Comparison of ENCODE assay signal across 8 cellular contexts in the genomic region with DNA sequence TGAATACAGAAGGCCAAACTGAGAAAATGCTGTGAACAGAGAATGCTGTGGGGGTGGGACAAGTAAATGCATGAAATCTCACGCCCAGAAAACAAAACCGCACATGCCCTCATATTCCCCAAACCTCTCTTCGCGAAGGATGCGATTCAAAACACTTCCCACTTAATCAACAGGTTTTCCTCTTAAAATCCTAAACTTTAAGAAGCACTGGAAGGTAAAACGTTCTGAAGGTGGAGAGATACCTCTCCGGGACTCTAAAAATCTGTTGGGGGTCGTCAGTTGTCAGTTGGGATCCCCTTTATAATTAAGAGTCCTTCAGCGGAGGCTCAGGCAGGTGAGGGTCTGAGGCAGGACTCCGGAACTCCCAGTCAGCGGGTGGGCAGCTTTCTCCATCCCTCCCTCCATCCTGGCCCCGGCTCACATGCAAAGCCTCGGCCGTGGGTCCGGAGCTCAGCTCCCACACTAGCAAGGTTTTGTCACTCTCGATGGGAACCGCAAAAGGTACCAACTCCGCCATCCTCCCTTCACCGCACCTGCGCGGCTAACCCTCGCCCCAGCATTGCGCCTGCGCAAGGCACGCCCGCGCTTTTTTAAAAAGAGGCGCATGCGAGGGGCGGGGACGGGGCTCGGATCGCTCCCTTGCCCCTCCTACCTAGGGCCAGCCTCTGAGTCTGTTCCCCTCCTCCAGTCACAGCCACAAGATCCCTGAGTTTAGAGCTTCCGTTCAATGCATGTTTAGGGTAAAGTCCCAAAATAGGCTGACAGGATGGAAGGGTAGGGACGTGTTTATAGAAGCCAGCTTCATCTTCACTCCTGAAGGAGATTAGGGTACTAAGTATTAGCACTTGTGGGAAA. TPM values are rescaled to one million over a fixed set of nuclear protein-coding genes. Genes with fewer than 3 reads are reported as not detected.
A peak's percentile ranks its signal among the peaks of the same experiment; 100 is the strongest.
DNase-seq lines count a peak whose midpoint lies in the region; ATAC-seq and TF ChIP-seq lines count a peak whose summit lies in the region.

A gene with protein sequence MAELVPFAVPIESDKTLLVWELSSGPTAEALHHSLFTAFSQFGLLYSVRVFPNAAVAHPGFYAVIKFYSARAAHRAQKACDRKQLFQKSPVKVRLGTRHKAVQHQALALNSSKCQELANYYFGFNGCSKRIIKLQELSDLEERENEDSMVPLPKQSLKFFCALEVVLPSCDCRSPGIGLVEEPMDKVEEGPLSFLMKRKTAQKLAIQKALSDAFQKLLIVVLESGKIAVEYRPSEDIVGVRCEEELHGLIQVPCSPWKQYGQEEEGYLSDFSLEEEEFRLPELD (minus strand): TSS at position 563 of the 855 bp plus-strand sequence. CDS start 46 bp downstream, at position 517.

- H3K27me3 ChIP-seq in fibroblast of lung (ENCODE audit: control insufficient read depth, insufficient read depth, low read length) (no peaks in the 10 kb centered on the region), neural cell (ENCODE audit: insufficient read depth, low read depth, low read length) (no peaks in the 10 kb centered on the region)

- DNase-seq in AG09319 (ENCODE audit: extremely low read depth, low read depth) (peak; percentile 10), GM19240 (ENCODE audit: insufficient read length, low spot score) (peak; percentile 94), fibroblast of lung (ENCODE audit: low read depth in 2 of 2) (peak; percentile 45 to 49)
- peak; percentile 71 for DNase-seq in activated T-cell treated with anti-CD3 and anti-CD28 coated beads, Interleukin-2, amount 50 U/mL, for 4 hours

- H3F3A ChIP-seq in neural cell (ENCODE audit: insufficient read depth, low read length, poor library complexity, severe bottlenecking), result no peaks in the 10 kb centered on the region

- peak within 1 kb of the TSS; percentile 66 for H3K4me3 Mint-ChIP-seq in activated T-cell treated with anti-CD3 and anti-CD28 coated beads, Interleukin-2, amount 50 U/mL, for 4 hours
- H3K4me3 Mint-ChIP-seq in stimulated activated naive CD8-positive, alpha-beta T cell treated with anti-CD3 and anti-CD28 coated beads, Interleukin-15, Interleukin-2, amounts not matched to agents 100 ng/mL and 50 ng/mL, for 24 hours, result peak within 1 kb of the TSS; percentile 87

- TF ChIP-seq CTCF in AG09319 (IDR thresholded peaks at IDR 0.05; ENCODE audit: low read depth, low read length), result no peak
- TF ChIP-seq CTCF in fibroblast of lung (conservative IDR thresholded peaks at IDR 0.05 in 1 of 2, IDR thresholded peaks at IDR 0.05 in 1 of 2; ENCODE audit: low read depth in 1 of 2, low read length in 2 of 2), result no peak
- no peak for TF ChIP-seq CTCF in neural cell (IDR thresholded peaks at IDR 0.05; ENCODE audit: poor library complexity, severe bottlenecking)

- H3K79me2 ChIP-seq in fibroblast of lung (ENCODE audit: control insufficient read depth, insufficient read depth, low read length) (no peaks in the 10 kb centered on the region), neural cell (replicated peaks; ENCODE audit: insufficient read depth, low read length) (no peaks in the 10 kb centered on the region)

- no peaks in the 10 kb centered on the region for H3K36me3 Mint-ChIP-seq in activated T-cell treated with anti-CD3 and anti-CD28 coated beads, Interleukin-2, amount 50 U/mL, for 4 hours (ENCODE audit: insufficient read depth)
- peaks cover 6% of the 10 kb centered on the region for H3K36me3 Mint-ChIP-seq in stimulated activated naive CD8-positive, alpha-beta T cell treated with anti-CD3 and anti-CD28 coated beads, Interleukin-15, Interleukin-2, amounts not matched to agents 100 ng/mL and 50 ng/mL, for 24 hours (ENCODE audit: low read depth)

- H3K36me3 ChIP-seq in KOPT-K1 (ENCODE audit: insufficient read depth, low read length), result 0 out of 2 replicates have a peak, but pooled peaks cover 2% of the 10 kb centered on the region
- no peaks in the 10 kb centered on the region for H3K36me3 ChIP-seq in fibroblast of lung (ENCODE audit: control insufficient read depth, insufficient read depth, low read length)
- no peaks in the 10 kb centered on the region for H3K36me3 ChIP-seq in neural cell (ENCODE audit: insufficient read depth, low read length)

- no peak for TF ChIP-seq EP300 in neural cell (conservative IDR thresholded peaks at IDR 0.05; ENCODE audit: poor library complexity, severe bottlenecking)

- H3K9me3 ChIP-seq in KOPT-K1 (ENCODE audit: insufficient read depth, low read length, poor library complexity, severe bottlenecking), result no peaks in the 10 kb centered on the region
- H3K9me3 ChIP-seq in fibroblast of lung (ENCODE audit: control insufficient read depth, insufficient read depth, low read depth, low read length), result no peaks in the 10 kb centered on the region
- no peaks in the 10 kb centered on the region for H3K9me3 ChIP-seq in neural cell (ENCODE audit: low read length)

- peak within 1 kb of the TSS; percentile 70 for H3K27ac ChIP-seq in KOPT-K1 (ENCODE audit: low read depth, low read length, poor library complexity, severe bottlenecking)
- no peak within 1 kb of the TSS for H3K27ac ChIP-seq in fibroblast of lung (ENCODE audit: insufficient read depth, low read length)
- H3K27ac ChIP-seq in neural cell (ENCODE audit: low read length), result no peak within 1 kb of the TSS

- H3K9me2 ChIP-seq in neural cell (ENCODE audit: insufficient read depth, low read length), result no peaks in the 10 kb centered on the region

- no peak for TF ChIP-seq RAD21 in neural cell (conservative IDR thresholded peaks at IDR 0.05)

- H3K4me1 ChIP-seq in fibroblast of lung (ENCODE audit: control insufficient read depth, extremely low read depth, insufficient read depth, low read length), result no peaks in the 10 kb centered on the region

- H3K9ac ChIP-seq in fibroblast of lung (ENCODE audit: insufficient read depth, low read length) (no peak within 1 kb of the TSS), neural cell (ENCODE audit: low read length) (peak within 1 kb of the TSS; percentile 49)

- ATAC-seq in activated T-cell treated with anti-CD3 and anti-CD28 coated beads, Interleukin-2, amount 50 U/mL, for 4 hours, result peak; percentile 96 to 98

- H3K4me3 ChIP-seq in fibroblast of lung (replicated peaks in 1 of 4; ENCODE audit: control extremely low read depth in 1 of 4, insufficient read depth in 1 of 4, low read depth in 3 of 4, low read length in 4 of 4), result peak within 1 kb of the TSS; percentile 23 to 61 (median 60)
- H3K4me3 ChIP-seq in neural cell (ENCODE audit: low read length), result peak within 1 kb of the TSS; percentile 77

- H3K4me2 ChIP-seq in fibroblast of lung (ENCODE audit: extremely low read depth, insufficient read depth, low read length) (peak within 1 kb of the TSS; percentile 78), neural cell (ENCODE audit: low read length) (peak within 1 kb of the TSS; percentile 69)

- H3K9me3 Mint-ChIP-seq in activated T-cell treated with anti-CD3 and anti-CD28 coated beads, Interleukin-2, amount 50 U/mL, for 4 hours, result no peaks in the 10 kb centered on the region
- no peaks in the 10 kb centered on the region for H3K9me3 Mint-ChIP-seq in stimulated activated naive CD8-positive, alpha-beta T cell treated with anti-CD3 and anti-CD28 coated beads, Interleukin-15, Interleukin-2, amounts not matched to agents 100 ng/mL and 50 ng/mL, for 24 hours

- H3K27ac Mint-ChIP-seq in stimulated activated naive CD8-positive, alpha-beta T cell treated with anti-CD3 and anti-CD28 coated beads, Interleukin-15, Interleukin-2, amounts not matched to agents 100 ng/mL and 50 ng/mL, for 24 hours, result peak within 1 kb of the TSS; percentile 86

- H3K4me1 Mint-ChIP-seq in activated T-cell treated with anti-CD3 and anti-CD28 coated beads, Interleukin-2, amount 50 U/mL, for 4 hours (ENCODE audit: low read depth), result peaks cover 13% of the 10 kb centered on the region
- H3K4me1 Mint-ChIP-seq in stimulated activated naive CD8-positive, alpha-beta T cell treated with anti-CD3 and anti-CD28 coated beads, Interleukin-15, Interleukin-2, amounts not matched to agents 100 ng/mL and 50 ng/mL, for 24 hours (ENCODE audit: low read depth), result peaks cover 22% of the 10 kb centered on the region

- H4K20me1 ChIP-seq in fibroblast of lung (ENCODE audit: control insufficient read depth, extremely low read depth, insufficient read depth, low read length) (no peaks in the 10 kb centered on the region), neural cell (ENCODE audit: insufficient read depth) (no peaks in the 10 kb centered on the region)

- no peaks in the 10 kb centered on the region for H3K27me3 Mint-ChIP-seq in activated T-cell treated with anti-CD3 and anti-CD28 coated beads, Interleukin-2, amount 50 U/mL, for 4 hours (ENCODE audit: low read depth)
- peaks cover 3% of the 10 kb centered on the region for H3K27me3 Mint-ChIP-seq in stimulated activated naive CD8-positive, alpha-beta T cell treated with anti-CD3 and anti-CD28 coated beads, Interleukin-15, Interleukin-2, amounts not matched to agents 100 ng/mL and 50 ng/mL, for 24 hours

- H2AFZ ChIP-seq in fibroblast of lung (ENCODE audit: low read length) (peak within 1 kb of the TSS; percentile 90), neural cell (ENCODE audit: low read depth, low read length) (peak within 1 kb of the TSS; percentile 57)

TF ChIP-seq in PFSK-1, 5 proteins besides CTCF, POLR2A, EP300 and RAD21:
- TF ChIP-seq POLR2AphosphoS5 (IDR thresholded peaks at IDR 0.05; ENCODE audit: low read depth, low read length) (peak; percentile 64), SIN3A (IDR thresholded peaks at IDR 0.05; ENCODE audit: borderline replicate concordance, insufficient read depth, low read length) (no peak)
TF ChIP-seq in PFSK-1: peak in this region for 1.

TF ChIP-seq in neural cell, 6 proteins besides CTCF, POLR2A, EP300 and RAD21:
- TF ChIP-seq SMC3 (conservative IDR thresholded peaks at IDR 0.05; ENCODE audit: poor library complexity) (no peak), TAF1 (IDR thresholded peaks at IDR 0.05; ENCODE audit: low read depth) (no peak), EZH2 (IDR thresholded peaks at IDR 0.05; ENCODE audit: borderline replicate concordance, insufficient read depth, low read length, poor library complexity, severe bottlenecking) (no peak), POLR2AphosphoS5 (IDR thresholded peaks at IDR 0.05) (no peak), MXI1 (conservative IDR thresholded peaks at IDR 0.05; ENCODE audit: poor library complexity, severe bottlenecking) (peak; percentile 97)

RNA-seq across cellular contexts. Expression of the gene that starts here (rescaled TPM):
- polyA plus RNA-seq in PFSK-1 (2012; ENCODE audit: insufficient read length, low read depth), result 0.82 TPM
- total RNA-seq in activated T-cell treated with anti-CD3 and anti-CD28 coated beads, Interleukin-2, amount 50 U/mL, for 4 hours, result not detected
- under 0.01 and 0.83 TPM in 2 replicates for total RNA-seq in fibroblast of lung
- polyA plus RNA-seq in fibroblast of lung, result 0.48 and 0.75 TPM in 2 replicates
- 0.41 and 0.83 TPM in 2 replicates for polyA plus RNA-seq in fibroblast of lung (2012)
- not detected in 2 replicates for polyA minus RNA-seq in fibroblast of lung (ENCODE audit: low replicate concordance)
- not detected in 2 replicates for polyA plus RNA-seq in neural cell
- 0.46 and 0.97 TPM in 2 replicates for polyA minus RNA-seq in neural cell

Comparison
In these comparisons a context has a peak if more than half of its experiments do, and no peak if none do; other contexts are left out.
1. Peak in DNase-seq and ATAC-seq in activated T-cell treated with anti-CD3 and anti-CD28 coated beads, Interleukin-2, amount 50 U/mL, for 4 hours; RNA of the gene not detected or under 1 TPM.
2. Peak in DNase-seq, H3K4me3 ChIP-seq and H3K4me2 ChIP-seq in fibroblast of lung; RNA of the gene not detected or under 1 TPM.
3. DNase-seq: peak in every context shown above with its lines; median percentile 94 in GM19240; 71 in activated T-cell treated with anti-CD3 and anti-CD28 coated beads, Interleukin-2, amount 50 U/mL, for 4 hours; 47 in fibroblast of lung; 10 in AG09319.